ENCODE assay signal across 1 cellular context in the genomic region with DNA sequence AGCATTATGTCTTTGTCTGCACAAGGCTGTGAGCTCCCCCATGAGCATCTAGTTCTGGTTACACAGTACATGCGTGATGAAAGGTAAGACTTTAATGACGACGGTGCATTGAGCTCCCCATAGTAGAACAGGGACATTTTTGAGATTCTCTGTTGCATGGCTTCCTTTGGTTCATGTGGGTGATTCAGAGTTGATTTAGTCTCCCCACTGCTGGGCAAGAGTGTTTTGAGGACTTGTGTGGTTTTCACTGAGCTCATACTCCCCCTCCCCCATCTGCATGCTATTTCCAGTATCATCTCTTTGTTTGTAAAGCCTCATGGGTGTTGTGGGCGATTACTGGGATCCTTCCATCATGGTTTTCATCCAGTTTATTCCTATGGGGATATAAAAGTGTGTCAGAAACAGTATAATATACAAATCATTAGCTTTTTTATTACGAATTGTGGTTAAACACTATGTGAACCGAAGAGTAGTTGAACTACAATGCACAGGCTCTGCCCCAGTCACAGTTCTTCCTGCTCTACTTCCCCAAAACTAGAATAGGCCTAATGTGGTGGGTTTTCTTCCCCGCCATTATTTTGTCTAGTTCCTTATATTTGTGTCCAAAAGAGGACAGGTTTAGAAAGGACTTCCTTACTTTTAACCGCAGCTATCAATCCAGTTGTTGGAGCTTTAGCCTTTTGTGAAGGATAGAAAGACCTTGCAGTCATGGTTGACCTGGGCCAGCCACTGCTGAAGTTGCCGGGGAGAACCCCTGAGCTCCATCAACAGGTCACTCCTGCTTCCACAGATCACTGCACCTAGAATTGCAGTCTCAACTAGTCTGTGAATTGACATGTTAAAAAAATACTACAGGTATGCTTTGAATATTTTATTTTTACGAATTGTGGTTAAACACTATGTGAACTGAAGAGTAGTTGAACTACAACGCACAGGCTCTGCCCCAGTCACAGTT.
TF ChIP-seq lines count a peak whose summit lies in the region.

No MANE protein-coding gene starts in this region.

TF ChIP-seq in GM23338, 12 proteins besides CTCF, POLR2A, EP300 and RAD21 (continued from another document):
- TF ChIP-seq, protein P1, sequence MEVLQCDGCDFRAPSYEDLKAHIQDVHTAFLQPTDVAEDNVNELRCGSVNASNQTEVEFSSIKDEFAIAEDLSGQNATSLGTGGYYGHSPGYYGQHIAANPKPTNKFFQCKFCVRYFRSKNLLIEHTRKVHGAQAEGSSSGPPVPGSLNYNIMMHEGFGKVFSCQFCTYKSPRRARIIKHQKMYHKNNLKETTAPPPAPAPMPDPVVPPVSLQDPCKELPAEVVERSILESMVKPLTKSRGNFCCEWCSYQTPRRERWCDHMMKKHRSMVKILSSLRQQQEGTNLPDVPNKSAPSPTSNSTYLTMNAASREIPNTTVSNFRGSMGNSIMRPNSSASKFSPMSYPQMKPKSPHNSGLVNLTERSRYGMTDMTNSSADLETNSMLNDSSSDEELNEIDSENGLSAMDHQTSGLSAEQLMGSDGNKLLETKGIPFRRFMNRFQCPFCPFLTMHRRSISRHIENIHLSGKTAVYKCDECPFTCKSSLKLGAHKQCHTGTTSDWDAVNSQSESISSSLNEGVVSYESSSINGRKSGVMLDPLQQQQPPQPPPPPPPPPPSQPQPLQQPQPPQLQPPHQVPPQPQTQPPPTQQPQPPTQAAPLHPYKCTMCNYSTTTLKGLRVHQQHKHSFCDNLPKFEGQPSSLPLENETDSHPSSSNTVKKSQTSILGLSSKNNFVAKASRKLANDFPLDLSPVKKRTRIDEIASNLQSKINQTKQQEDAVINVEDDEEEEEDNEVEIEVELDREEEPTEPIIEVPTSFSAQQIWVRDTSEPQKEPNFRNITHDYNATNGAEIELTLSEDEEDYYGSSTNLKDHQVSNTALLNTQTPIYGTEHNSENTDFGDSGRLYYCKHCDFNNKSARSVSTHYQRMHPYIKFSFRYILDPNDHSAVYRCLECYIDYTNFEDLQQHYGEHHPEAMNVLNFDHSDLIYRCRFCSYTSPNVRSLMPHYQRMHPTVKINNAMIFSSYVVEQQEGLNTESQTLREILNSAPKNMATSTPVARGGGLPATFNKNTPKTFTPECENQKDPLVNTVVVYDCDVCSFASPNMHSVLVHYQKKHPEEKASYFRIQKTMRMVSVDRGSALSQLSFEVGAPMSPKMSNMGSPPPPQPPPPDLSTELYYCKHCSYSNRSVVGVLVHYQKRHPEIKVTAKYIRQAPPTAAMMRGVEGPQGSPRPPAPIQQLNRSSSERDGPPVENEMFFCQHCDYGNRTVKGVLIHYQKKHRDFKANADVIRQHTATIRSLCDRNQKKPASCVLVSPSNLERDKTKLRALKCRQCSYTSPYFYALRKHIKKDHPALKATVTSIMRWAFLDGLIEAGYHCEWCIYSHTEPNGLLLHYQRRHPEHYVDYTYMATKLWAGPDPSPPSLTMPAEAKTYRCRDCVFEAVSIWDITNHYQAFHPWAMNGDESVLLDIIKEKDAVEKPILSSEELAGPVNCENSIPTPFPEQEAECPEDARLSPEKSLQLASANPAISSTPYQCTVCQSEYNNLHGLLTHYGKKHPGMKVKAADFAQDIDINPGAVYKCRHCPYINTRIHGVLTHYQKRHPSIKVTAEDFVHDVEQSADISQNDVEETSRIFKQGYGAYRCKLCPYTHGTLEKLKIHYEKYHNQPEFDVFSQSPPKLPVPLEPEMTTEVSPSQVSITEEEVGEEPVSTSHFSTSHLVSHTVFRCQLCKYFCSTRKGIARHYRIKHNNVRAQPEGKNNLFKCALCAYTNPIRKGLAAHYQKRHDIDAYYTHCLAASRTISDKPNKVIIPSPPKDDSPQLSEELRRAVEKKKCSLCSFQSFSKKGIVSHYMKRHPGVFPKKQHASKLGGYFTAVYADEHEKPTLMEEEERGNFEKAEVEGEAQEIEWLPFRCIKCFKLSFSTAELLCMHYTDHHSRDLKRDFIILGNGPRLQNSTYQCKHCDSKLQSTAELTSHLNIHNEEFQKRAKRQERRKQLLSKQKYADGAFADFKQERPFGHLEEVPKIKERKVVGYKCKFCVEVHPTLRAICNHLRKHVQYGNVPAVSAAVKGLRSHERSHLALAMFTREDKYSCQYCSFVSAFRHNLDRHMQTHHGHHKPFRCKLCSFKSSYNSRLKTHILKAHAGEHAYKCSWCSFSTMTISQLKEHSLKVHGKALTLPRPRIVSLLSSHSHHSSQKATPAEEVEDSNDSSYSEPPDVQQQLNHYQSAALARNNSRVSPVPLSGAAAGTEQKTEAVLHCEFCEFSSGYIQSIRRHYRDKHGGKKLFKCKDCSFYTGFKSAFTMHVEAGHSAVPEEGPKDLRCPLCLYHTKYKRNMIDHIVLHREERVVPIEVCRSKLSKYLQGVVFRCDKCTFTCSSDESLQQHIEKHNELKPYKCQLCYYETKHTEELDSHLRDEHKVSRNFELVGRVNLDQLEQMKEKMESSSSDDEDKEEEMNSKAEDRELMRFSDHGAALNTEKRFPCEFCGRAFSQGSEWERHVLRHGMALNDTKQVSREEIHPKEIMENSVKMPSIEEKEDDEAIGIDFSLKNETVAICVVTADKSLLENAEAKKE (CRISPR knock-in tag; IDR thresholded peaks at IDR 0.05) = no peak
- no peak for TF ChIP-seq EZH2 (IDR thresholded peaks at IDR 0.05; ENCODE audit: low read depth, unreplicated experiment)
- TF ChIP-seq, protein P2, sequence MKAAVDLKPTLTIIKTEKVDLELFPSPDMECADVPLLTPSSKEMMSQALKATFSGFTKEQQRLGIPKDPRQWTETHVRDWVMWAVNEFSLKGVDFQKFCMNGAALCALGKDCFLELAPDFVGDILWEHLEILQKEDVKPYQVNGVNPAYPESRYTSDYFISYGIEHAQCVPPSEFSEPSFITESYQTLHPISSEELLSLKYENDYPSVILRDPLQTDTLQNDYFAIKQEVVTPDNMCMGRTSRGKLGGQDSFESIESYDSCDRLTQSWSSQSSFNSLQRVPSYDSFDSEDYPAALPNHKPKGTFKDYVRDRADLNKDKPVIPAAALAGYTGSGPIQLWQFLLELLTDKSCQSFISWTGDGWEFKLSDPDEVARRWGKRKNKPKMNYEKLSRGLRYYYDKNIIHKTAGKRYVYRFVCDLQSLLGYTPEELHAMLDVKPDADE (IDR thresholded peaks at IDR 0.05) = no peak
